Comparison of ENCODE assay signal across 1 cellular context in genomic region chr13:75800545-75800944, GRCh38.
TF ChIP-seq lines count a peak whose summit lies in the region.

No MANE protein-coding gene starts in this region.

TF ChIP-seq in HCT116, 20 proteins besides CTCF, POLR2A, EP300 and RAD21 (continued from another document):
- TF ChIP-seq, protein P1, sequence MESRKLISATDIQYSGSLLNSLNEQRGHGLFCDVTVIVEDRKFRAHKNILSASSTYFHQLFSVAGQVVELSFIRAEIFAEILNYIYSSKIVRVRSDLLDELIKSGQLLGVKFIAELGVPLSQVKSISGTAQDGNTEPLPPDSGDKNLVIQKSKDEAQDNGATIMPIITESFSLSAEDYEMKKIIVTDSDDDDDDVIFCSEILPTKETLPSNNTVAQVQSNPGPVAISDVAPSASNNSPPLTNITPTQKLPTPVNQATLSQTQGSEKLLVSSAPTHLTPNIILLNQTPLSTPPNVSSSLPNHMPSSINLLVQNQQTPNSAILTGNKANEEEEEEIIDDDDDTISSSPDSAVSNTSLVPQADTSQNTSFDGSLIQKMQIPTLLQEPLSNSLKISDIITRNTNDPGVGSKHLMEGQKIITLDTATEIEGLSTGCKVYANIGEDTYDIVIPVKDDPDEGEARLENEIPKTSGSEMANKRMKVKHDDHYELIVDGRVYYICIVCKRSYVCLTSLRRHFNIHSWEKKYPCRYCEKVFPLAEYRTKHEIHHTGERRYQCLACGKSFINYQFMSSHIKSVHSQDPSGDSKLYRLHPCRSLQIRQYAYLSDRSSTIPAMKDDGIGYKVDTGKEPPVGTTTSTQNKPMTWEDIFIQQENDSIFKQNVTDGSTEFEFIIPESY (IDR thresholded peaks at IDR 0.05; ENCODE audit: extremely low read depth, insufficient replicate concordance, low read length), result no peak
- TF ChIP-seq, protein P2, sequence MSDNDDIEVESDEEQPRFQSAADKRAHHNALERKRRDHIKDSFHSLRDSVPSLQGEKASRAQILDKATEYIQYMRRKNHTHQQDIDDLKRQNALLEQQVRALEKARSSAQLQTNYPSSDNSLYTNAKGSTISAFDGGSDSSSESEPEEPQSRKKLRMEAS (IDR thresholded peaks at IDR 0.05), result no peak
- no peak for TF ChIP-seq TCF7L2 (IDR thresholded peaks at IDR 0.05; ENCODE audit: borderline replicate concordance, extremely low read depth, insufficient read depth, insufficient read length)
- no peak for TF ChIP-seq POLR2AphosphoS5 (IDR thresholded peaks at IDR 0.05; ENCODE audit: low read depth, low read length)
- TF ChIP-seq ELF1 (IDR thresholded peaks at IDR 0.05; ENCODE audit: borderline replicate concordance, low read depth), result no peak
- no peak for TF ChIP-seq ATF3 (IDR thresholded peaks at IDR 0.05)
- TF ChIP-seq SIN3A (IDR thresholded peaks at IDR 0.05; ENCODE audit: low read depth), result no peak
- TF ChIP-seq ZFX (IDR thresholded peaks at IDR 0.05), result no peak
- TF ChIP-seq ZNF274 (IDR thresholded peaks at IDR 0.05; ENCODE audit: low read depth, low read length), result no peak
- TF ChIP-seq SRF (IDR thresholded peaks at IDR 0.05; ENCODE audit: low read depth), result no peak
- TF ChIP-seq, protein P3, sequence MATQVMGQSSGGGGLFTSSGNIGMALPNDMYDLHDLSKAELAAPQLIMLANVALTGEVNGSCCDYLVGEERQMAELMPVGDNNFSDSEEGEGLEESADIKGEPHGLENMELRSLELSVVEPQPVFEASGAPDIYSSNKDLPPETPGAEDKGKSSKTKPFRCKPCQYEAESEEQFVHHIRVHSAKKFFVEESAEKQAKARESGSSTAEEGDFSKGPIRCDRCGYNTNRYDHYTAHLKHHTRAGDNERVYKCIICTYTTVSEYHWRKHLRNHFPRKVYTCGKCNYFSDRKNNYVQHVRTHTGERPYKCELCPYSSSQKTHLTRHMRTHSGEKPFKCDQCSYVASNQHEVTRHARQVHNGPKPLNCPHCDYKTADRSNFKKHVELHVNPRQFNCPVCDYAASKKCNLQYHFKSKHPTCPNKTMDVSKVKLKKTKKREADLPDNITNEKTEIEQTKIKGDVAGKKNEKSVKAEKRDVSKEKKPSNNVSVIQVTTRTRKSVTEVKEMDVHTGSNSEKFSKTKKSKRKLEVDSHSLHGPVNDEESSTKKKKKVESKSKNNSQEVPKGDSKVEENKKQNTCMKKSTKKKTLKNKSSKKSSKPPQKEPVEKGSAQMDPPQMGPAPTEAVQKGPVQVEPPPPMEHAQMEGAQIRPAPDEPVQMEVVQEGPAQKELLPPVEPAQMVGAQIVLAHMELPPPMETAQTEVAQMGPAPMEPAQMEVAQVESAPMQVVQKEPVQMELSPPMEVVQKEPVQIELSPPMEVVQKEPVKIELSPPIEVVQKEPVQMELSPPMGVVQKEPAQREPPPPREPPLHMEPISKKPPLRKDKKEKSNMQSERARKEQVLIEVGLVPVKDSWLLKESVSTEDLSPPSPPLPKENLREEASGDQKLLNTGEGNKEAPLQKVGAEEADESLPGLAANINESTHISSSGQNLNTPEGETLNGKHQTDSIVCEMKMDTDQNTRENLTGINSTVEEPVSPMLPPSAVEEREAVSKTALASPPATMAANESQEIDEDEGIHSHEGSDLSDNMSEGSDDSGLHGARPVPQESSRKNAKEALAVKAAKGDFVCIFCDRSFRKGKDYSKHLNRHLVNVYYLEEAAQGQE (IDR thresholded peaks at IDR 0.05; ENCODE audit: low read depth), result no peak
- TF ChIP-seq FOSL1 (IDR thresholded peaks at IDR 0.05; ENCODE audit: low read depth), result no peak
- TF ChIP-seq EGR1 (IDR thresholded peaks at IDR 0.05; ENCODE audit: low read depth), result no peak
TF ChIP-seq in HCT116: peak in this region for 0.
